In genomic region chr10:110793128-110793812, GRCh38 we compare ENCODE assay signal across 17 cellular contexts.
A peak's percentile ranks its signal among the peaks of the same experiment; 100 is the strongest.
DNase-seq lines count a peak whose midpoint lies in the region; ATAC-seq and TF ChIP-seq lines count a peak whose summit lies in the region.
"Had no signal": no experiment of that assay in that cellular context is flagged by ENCODE, and none has a peak within 500 bp of the region (broad histone marks: within the 10 kb centered on the region; RNA-seq: fewer than 3 reads in every experiment).

No MANE protein-coding gene starts in this region.

- H2AFZ ChIP-seq in hepatocyte: no peak overlapping the region

- 0 out of 2 replicates have a peak overlapping the region, but pooled peaks have one; percentile 1 for H3K9ac ChIP-seq in HUES48 (ENCODE audit: low read depth, low read length)
- H3K9ac ChIP-seq: BLaER1 treated with 17β-estradiol and CSF1 and Interleukin-3, amounts not matched to agents 10 nM and 100 nM had no signal

- intact Hi-C loops in body of pancreas (cut with DNase I): no loop called here

- no peaks in the 10 kb centered on the region for H3K9me2 ChIP-seq in hepatocyte (replicated peaks; ENCODE audit: insufficient read depth)

- peak; percentile 62 for ATAC-seq in body of pancreas
- ATAC-seq in HG02588 (IDR thresholded peaks at IDR 0.05; ENCODE audit: unreplicated experiment): no peak
- ATAC-seq in GM19455 (IDR thresholded peaks at IDR 0.05; ENCODE audit: unreplicated experiment): no peak
- ATAC-seq: activated CD8-positive, alpha-beta T cell treated with anti-CD3 and anti-CD28 coated beads for 36 hours; mucosa of descending colon had no signal

- no peaks in the 10 kb centered on the region for H3K27me3 ChIP-seq in HUES48 (ENCODE audit: control insufficient read depth, insufficient read depth, low read length)
- H3K27me3 ChIP-seq in body of pancreas: no peaks in the 10 kb centered on the region
- H3K27me3 ChIP-seq in hepatocyte: no peaks in the 10 kb centered on the region
- H3K27me3 ChIP-seq: BLaER1 treated with 17β-estradiol and CSF1 and Interleukin-3, amounts not matched to agents 10 nM and 100 nM; dorsolateral prefrontal cortex; SJSA1; tibial nerve had no signal

- no peaks in the 10 kb centered on the region for H4K20me1 ChIP-seq in hepatocyte (ENCODE audit: insufficient read depth, poor library complexity, severe bottlenecking)
- H4K20me1 ChIP-seq: BLaER1 treated with 17β-estradiol and CSF1 and Interleukin-3, amounts not matched to agents 10 nM and 100 nM had no signal

- H3K27ac ChIP-seq in HUES48 (ENCODE audit: low read depth, low read length) (no peak overlapping the region), body of pancreas (peak overlapping the region in 3 of 4 donors; percentile 35 to 66 (median 39)), hepatocyte (peak overlapping the region; percentile 5)
- H3K27ac ChIP-seq: BLaER1 treated with 17β-estradiol and CSF1 and Interleukin-3, amounts not matched to agents 10 nM and 100 nM; SJSA1; tibial nerve had no signal

- TF ChIP-seq POLR2A in body of pancreas (IDR thresholded peaks at IDR 0.05): no peak

- no peak overlapping the region for H3K4me2 ChIP-seq in hepatocyte
- H3K4me2 ChIP-seq: BLaER1 treated with 17β-estradiol and CSF1 and Interleukin-3, amounts not matched to agents 10 nM and 100 nM had no signal

- H3K9me3 ChIP-seq in HUES48 (ENCODE audit: control insufficient read depth, insufficient read depth, low read length): no peaks in the 10 kb centered on the region
- no peaks in the 10 kb centered on the region for H3K9me3 ChIP-seq in body of pancreas
- H3K9me3 ChIP-seq in hepatocyte (ENCODE audit: low read depth): no peaks in the 10 kb centered on the region
- H3K9me3 ChIP-seq: BLaER1 treated with 17β-estradiol and CSF1 and Interleukin-3, amounts not matched to agents 10 nM and 100 nM; mucosa of descending colon; SJSA1; tibial nerve had no signal

- H3K36me3 ChIP-seq in HUES48 (ENCODE audit: control insufficient read depth, insufficient read depth, low read length) (no peaks in the 10 kb centered on the region), body of pancreas (replicated peaks in 1 of 2; ENCODE audit: insufficient read depth in 1 of 2, low read depth in 2 of 2) (no peaks in the 10 kb centered on the region), hepatocyte (replicated peaks; ENCODE audit: insufficient read depth, low read depth) (no peaks in the 10 kb centered on the region)
- H3K36me3 ChIP-seq: BLaER1 treated with 17β-estradiol and CSF1 and Interleukin-3, amounts not matched to agents 10 nM and 100 nM; tibial nerve had no signal

- 22 to 32% methylated on average over 9 of the region's 9 CpGs for WGBS in body of pancreas, 2 donors
- WGBS in hepatocyte (ENCODE audit: low lambda C conversion rate, missing lambda C conversion rate): 63% methylated on average over 9 of the region's 9 CpGs

- H3K4me1 ChIP-seq in HUES48 (ENCODE audit: control insufficient read depth, insufficient read depth, low read length) (no peaks in the 10 kb centered on the region), body of pancreas (peaks cover 61% of the 10 kb centered on the region), hepatocyte (ENCODE audit: insufficient read depth) (peaks cover 65% of the 10 kb centered on the region)

- DNase-seq in body of pancreas: peak in 2 of 4 donors; percentile 32 to 52
- no peak for DNase-seq in hepatocyte (ENCODE audit: low spot score)
- DNase-seq in putamen (ENCODE audit: low spot score): peak; percentile 47
- no peak for DNase-seq in AG08395 (ENCODE audit: low spot score)
- DNase-seq in middle frontal gyrus (ENCODE audit: extremely low spot score, low spot score): no peak
- DNase-seq: activated CD8-positive, alpha-beta T cell treated with anti-CD3 and anti-CD28 coated beads for 36 hours; anterior cingulate cortex; DND-41; dorsolateral prefrontal cortex; mucosa of descending colon; stimulated activated CD4-positive, alpha-beta T cell treated with anti-CD3 and anti-CD28 coated beads, Interleukin-1b, Interleukin-23, amount 100 ng/mL, for 48 hours had no signal

- no peaks in the 10 kb centered on the region for H3K79me2 ChIP-seq in hepatocyte

- TF ChIP-seq CTCF in body of pancreas (IDR thresholded peaks at IDR 0.05) (no peak), hepatocyte (IDR thresholded peaks at IDR 0.05; ENCODE audit: poor library complexity) (no peak)

- H3K4me3 ChIP-seq in HUES48 (ENCODE audit: low read depth, low read length) (no peak overlapping the region), body of pancreas (no peak overlapping the region), hepatocyte (no peak overlapping the region)
- H3K4me3 ChIP-seq: BLaER1 treated with 17β-estradiol and CSF1 and Interleukin-3, amounts not matched to agents 10 nM and 100 nM; dorsolateral prefrontal cortex; mucosa of descending colon; SJSA1; tibial nerve had no signal
